9 cellular contexts compared by ENCODE assay signal in the genomic region with DNA sequence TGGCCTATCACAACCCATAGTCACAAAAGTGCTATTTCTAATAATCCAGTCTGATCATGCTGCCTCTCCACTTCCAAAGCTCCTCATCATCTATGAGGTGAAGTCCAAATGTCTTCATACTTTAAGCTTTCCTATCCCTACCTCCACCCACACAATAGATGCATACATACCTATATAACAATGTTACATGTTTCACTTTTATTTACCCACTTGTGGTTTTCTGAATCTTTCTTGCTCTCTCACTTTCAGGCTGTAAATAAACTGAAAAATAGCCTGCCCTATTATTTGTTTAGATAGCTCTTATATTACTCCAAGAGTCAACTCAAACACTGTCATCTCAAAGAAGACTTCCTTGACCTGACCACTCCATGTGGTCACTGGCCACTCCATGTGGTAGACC.
"Had no signal": no experiment of that assay in that cellular context is flagged by ENCODE, and none has a peak within 500 bp of the region (broad histone marks: within the 10 kb centered on the region; RNA-seq: fewer than 3 reads in every experiment).

No MANE protein-coding gene starts in this region.

- H3K36me3 ChIP-seq: HAP-1 had no signal

- H3K27ac ChIP-seq: GM23248, HL-60, KMS-11 had no signal

- H3K4me2 ChIP-seq: KMS-11 had no signal

- H3K9ac ChIP-seq: GM23248, KMS-11 had no signal

- DNase-seq: GM23248, GOT3, H7, HFFc6, KBM-7 had no signal

- ATAC-seq: HCT116 had no signal

- H3K4me3 ChIP-seq: GM23248, HAP-1 had no signal

- H3K4me1 ChIP-seq: HAP-1 had no signal

- H2AFZ ChIP-seq: GM23248 had no signal

- H3K9me3 ChIP-seq: HAP-1 had no signal
